ENCODE assay signal across 8 cellular contexts in the genomic region with DNA sequence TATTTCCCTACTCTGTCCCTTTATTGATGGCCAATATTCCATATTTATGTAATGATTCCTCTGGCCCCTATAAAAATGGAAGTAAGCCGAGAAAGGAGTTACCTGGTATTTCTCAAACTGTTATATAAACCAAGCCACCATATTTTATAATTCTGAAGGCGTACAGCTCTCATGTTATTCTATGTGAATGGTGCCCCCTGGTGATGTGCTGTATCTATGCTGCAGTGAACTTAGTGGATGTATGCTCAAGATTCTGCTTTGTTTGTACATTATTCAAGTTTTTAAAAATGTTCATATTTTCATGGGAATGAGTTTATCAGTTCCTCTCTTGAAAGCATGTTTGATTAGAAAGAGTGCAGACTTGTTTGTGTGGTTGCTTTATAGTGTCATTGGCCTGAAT.
DNase-seq lines count a peak whose midpoint lies in the region; ATAC-seq and TF ChIP-seq lines count a peak whose summit lies in the region.

No MANE protein-coding gene starts in this region.

- H3K9me3 Mint-ChIP-seq in endodermal cell: no peaks in the 10 kb centered on the region
- peaks cover 9% of the 10 kb centered on the region for H3K9me3 Mint-ChIP-seq in activated CD4-positive, alpha-beta memory T cell treated with anti-CD3 and anti-CD28 coated beads for 36 hours

- no peak overlapping the region for H3K4me2 ChIP-seq in neural cell (ENCODE audit: low read length)

- H3K9me2 ChIP-seq in neural cell (ENCODE audit: insufficient read depth, low read length): no peaks in the 10 kb centered on the region

- peak; percentile 75 for TF ChIP-seq RAD21 in neural cell (conservative IDR thresholded peaks at IDR 0.05)

- H3K9ac ChIP-seq in endodermal cell (ENCODE audit: extremely low read depth, low read length, poor library complexity, severe bottlenecking): no peak overlapping the region
- H3K9ac ChIP-seq in neural cell (ENCODE audit: low read length): no peak overlapping the region

- no peaks in the 10 kb centered on the region for H3F3A ChIP-seq in neural cell (ENCODE audit: insufficient read depth, low read length, poor library complexity, severe bottlenecking)

- no peaks in the 10 kb centered on the region for H3K36me3 Mint-ChIP-seq in endodermal cell (ENCODE audit: low read depth)
- H3K36me3 Mint-ChIP-seq in activated CD4-positive, alpha-beta memory T cell treated with anti-CD3 and anti-CD28 coated beads for 36 hours: no peaks in the 10 kb centered on the region

- peak; percentile 13 for TF ChIP-seq EP300 in neural cell (conservative IDR thresholded peaks at IDR 0.05; ENCODE audit: poor library complexity, severe bottlenecking)

- no peak overlapping the region for H3K4me3 Mint-ChIP-seq in endodermal cell
- H3K4me3 Mint-ChIP-seq in activated CD4-positive, alpha-beta memory T cell treated with anti-CD3 and anti-CD28 coated beads for 36 hours: no peak overlapping the region

- H3K79me2 ChIP-seq in neural cell (replicated peaks; ENCODE audit: insufficient read depth, low read length): no peaks in the 10 kb centered on the region

- H3K27me3 ChIP-seq in endodermal cell (ENCODE audit: control insufficient read depth, insufficient read depth, low read length, poor library complexity, severe bottlenecking) (peaks cover 2% of the 10 kb centered on the region), neural cell (ENCODE audit: insufficient read depth, low read depth, low read length) (no peaks in the 10 kb centered on the region)

- in situ Hi-C loops in GM13977 (cut with MboI; ENCODE audit: low pct_unique_long_range_greater_than_20kb, low sequenced_read_pairs, unreplicated experiment): no loop called here

- TF ChIP-seq CTCF in GM13977 (IDR thresholded peaks at IDR 0.05; ENCODE audit: extremely low read depth, insufficient read depth, missing control alignments) (peak; percentile 61), endodermal cell (conservative IDR thresholded peaks at IDR 0.05) (peak; percentile 77), neural cell (IDR thresholded peaks at IDR 0.05; ENCODE audit: poor library complexity, severe bottlenecking) (peak; percentile 71)

- H3K4me3 ChIP-seq in endodermal cell (ENCODE audit: low read length) (no peak overlapping the region), neural cell (ENCODE audit: low read length) (no peak overlapping the region)

- intact Hi-C loops in activated CD4-positive, alpha-beta memory T cell treated with anti-CD3 and anti-CD28 coated beads for 36 hours (cut with micrococcal nuclease): no loop called here

- no peak overlapping the region for H3K27ac ChIP-seq in endodermal cell (ENCODE audit: low read depth, low read length)
- no peak overlapping the region for H3K27ac ChIP-seq in neural cell (ENCODE audit: low read length)

- H3K4me1 ChIP-seq in endodermal cell (ENCODE audit: control insufficient read depth, insufficient read depth, low read length): no peaks in the 10 kb centered on the region

- no peaks in the 10 kb centered on the region for H4K20me1 ChIP-seq in neural cell (ENCODE audit: insufficient read depth)

- H3K36me3 ChIP-seq in endodermal cell (ENCODE audit: control insufficient read depth, insufficient read depth, low read length) (no peaks in the 10 kb centered on the region), neural cell (ENCODE audit: insufficient read depth, low read length) (no peaks in the 10 kb centered on the region)

- POLR2A ChIA-PET in activated CD4-positive, alpha-beta memory T cell treated with anti-CD3 and anti-CD28 coated beads for 36 hours (lab: Charles Lee): no interaction called here

- no peaks in the 10 kb centered on the region for H3K27me3 Mint-ChIP-seq in endodermal cell (ENCODE audit: insufficient read depth)
- H3K27me3 Mint-ChIP-seq in activated CD4-positive, alpha-beta memory T cell treated with anti-CD3 and anti-CD28 coated beads for 36 hours: no peaks in the 10 kb centered on the region

- no peak for ATAC-seq in esophagus mucosa

- no peak overlapping the region for H2AFZ ChIP-seq in neural cell (ENCODE audit: low read depth, low read length)

- H3K9me3 ChIP-seq in endodermal cell (ENCODE audit: control insufficient read depth, low read length) (no peaks in the 10 kb centered on the region), neural cell (ENCODE audit: low read length) (no peaks in the 10 kb centered on the region)

- WGBS in endodermal cell (ENCODE audit: insufficient coverage in 1 of 2, insufficient read length in 1 of 2), 2 experiments: 73% methylated on average over 2 of the region's 2 CpGs; no CpG with 5 or more reads in 1 of the 2 experiments

- H3K27ac Mint-ChIP-seq in endodermal cell: no peak overlapping the region
- H3K27ac Mint-ChIP-seq in activated CD4-positive, alpha-beta memory T cell treated with anti-CD3 and anti-CD28 coated beads for 36 hours: no peak overlapping the region

- DNase-seq in GM13977 (ENCODE audit: low spot score) (no peak), NCI-H345 (lab: John Stamatoyannopoulos, UW) (peak; percentile 52), endodermal cell (peak; percentile 58), islet precursor cell (no peak), ecto neural progenitor cell (ENCODE audit: low spot score) (no peak)
- no peak for DNase-seq in activated CD4-positive, alpha-beta memory T cell treated with anti-CD3 and anti-CD28 coated beads for 36 hours

- peaks cover 25% of the 10 kb centered on the region for H3K4me1 Mint-ChIP-seq in endodermal cell
- H3K4me1 Mint-ChIP-seq in activated CD4-positive, alpha-beta memory T cell treated with anti-CD3 and anti-CD28 coated beads for 36 hours (ENCODE audit: low read depth): no peaks in the 10 kb centered on the region

- CTCF ChIA-PET in activated CD4-positive, alpha-beta memory T cell treated with anti-CD3 and anti-CD28 coated beads for 36 hours (lab: Charles Lee): no interaction called here

TF ChIP-seq in neural cell, 6 proteins besides CTCF, POLR2A, EP300 and RAD21:
- TF ChIP-seq TAF1 (IDR thresholded peaks at IDR 0.05; ENCODE audit: low read depth): no peak
- peak; percentile 76 for TF ChIP-seq SMC3 (conservative IDR thresholded peaks at IDR 0.05; ENCODE audit: poor library complexity)
- TF ChIP-seq POLR2AphosphoS5 (IDR thresholded peaks at IDR 0.05): no peak
- TF ChIP-seq EZH2 (IDR thresholded peaks at IDR 0.05; ENCODE audit: borderline replicate concordance, insufficient read depth, low read length, poor library complexity, severe bottlenecking): no peak

Comparison
In these comparisons a context has a peak if more than half of its experiments do, and no peak if none do; other contexts are left out.
1. DNase-seq: peak in NCI-H345 (single experiment) and endodermal cell (single experiment); none in GM13977 (single experiment), activated CD4-positive, alpha-beta memory T cell treated with anti-CD3 and anti-CD28 coated beads for 36 hours (single experiment), islet precursor cell (single experiment) and ecto neural progenitor cell (single experiment).
2. Peak in every context shown above with its lines, with median percentiles within 50 percentile points of each other: CTCF ChIP-seq.